Comparison of ENCODE assay signal across 14 cellular contexts in genomic region chr1:39151267-39151666, GRCh38. TPM values are rescaled to one million over a fixed set of nuclear protein-coding genes. Genes with fewer than 3 reads are reported as not detected.
A peak's percentile ranks its signal among the peaks of the same experiment; 100 is the strongest.
DNase-seq lines count a peak whose midpoint lies in the region; ATAC-seq and TF ChIP-seq lines count a peak whose summit lies in the region.
"Had no signal": no experiment of that assay in that cellular context is flagged by ENCODE, and none has a peak within 500 bp of the region (broad histone marks: within the 10 kb centered on the region; RNA-seq: fewer than 3 reads in every experiment).

No MANE protein-coding gene starts in this region.

- no peaks in the 10 kb centered on the region for H3K9me3 Mint-ChIP-seq in brain

- H3K4me3 Mint-ChIP-seq in brain, result no peak overlapping the region

- H3K27me3 ChIP-seq in HUES6 (ENCODE audit: control insufficient read depth, insufficient read depth, low read length) (no peaks in the 10 kb centered on the region), lower lobe of right lung (ENCODE audit: low read depth) (no peaks in the 10 kb centered on the region), upper lobe of right lung (no peaks in the 10 kb centered on the region)
- H3K27me3 ChIP-seq in effector memory CD4-positive, alpha-beta T cell (replicated peaks; ENCODE audit: control insufficient read depth, insufficient read depth, low read length, poor library complexity, severe bottlenecking), result no peaks in the 10 kb centered on the region

- peak overlapping the region in 3 of 5 experiments; percentile 4 to 48 (median 28) for H3K27ac Mint-ChIP-seq in brain

- no peak for ATAC-seq in lower lobe of right lung
- ATAC-seq in upper lobe of right lung, result no peak
- ATAC-seq in HG03108 (IDR thresholded peaks at IDR 0.05; ENCODE audit: unreplicated experiment), result no peak

- peaks cover 68% of the 10 kb centered on the region for H3K4me1 Mint-ChIP-seq in brain

- H3K27me3 Mint-ChIP-seq in brain, result no peaks in the 10 kb centered on the region

- peaks cover 9% of the 10 kb centered on the region for H3K36me3 ChIP-seq in HUES6 (ENCODE audit: control insufficient read depth, insufficient read depth, low read length)
- H3K36me3 ChIP-seq in lower lobe of right lung, result no peaks in the 10 kb centered on the region
- no peaks in the 10 kb centered on the region for H3K36me3 ChIP-seq in upper lobe of right lung
- no peaks in the 10 kb centered on the region for H3K36me3 ChIP-seq in effector memory CD4-positive, alpha-beta T cell (ENCODE audit: control insufficient read depth, insufficient read depth, low read length)
- H3K36me3 ChIP-seq: HAP-1 had no signal

- peaks cover 42% of the 10 kb centered on the region for H3K36me3 Mint-ChIP-seq in brain

- peaks cover 60% of the 10 kb centered on the region for H3K4me1 ChIP-seq in HUES6 (ENCODE audit: control insufficient read depth, insufficient read depth, low read length)
- H3K4me1 ChIP-seq in lower lobe of right lung, result peaks cover 76% of the 10 kb centered on the region
- H3K4me1 ChIP-seq in upper lobe of right lung, result peaks cover 84% of the 10 kb centered on the region
- no peaks in the 10 kb centered on the region for H3K4me1 ChIP-seq in effector memory CD4-positive, alpha-beta T cell (ENCODE audit: control insufficient read depth, insufficient read depth, low read length, poor library complexity, severe bottlenecking)
- H3K4me1 ChIP-seq: HAP-1 had no signal

- DNase-seq in lower lobe of right lung, result no peak
- DNase-seq in upper lobe of right lung, result no peak
- DNase-seq in NCI-H2196 (lab: John Stamatoyannopoulos, UW; ENCODE audit: unreplicated experiment), result no peak
- DNase-seq in effector memory CD4-positive, alpha-beta T cell, result no peak
- DNase-seq: C1 segment of cervical spinal cord, KG1, NCI-H1092 treated with DMSO at 0.1 percent for 48 hours, NCI-H187, NCI-H510A, SHP77 treated with DMSO at 0.1 percent for 48 hours had no signal

- H3K4me3 ChIP-seq in HUES6 (ENCODE audit: low read depth, low read length), result no peak overlapping the region
- no peak overlapping the region for H3K4me3 ChIP-seq in lower lobe of right lung
- no peak overlapping the region for H3K4me3 ChIP-seq in upper lobe of right lung
- no peak overlapping the region for H3K4me3 ChIP-seq in effector memory CD4-positive, alpha-beta T cell (ENCODE audit: insufficient read depth, low read depth, low read length, poor library complexity, severe bottlenecking)
- H3K4me3 ChIP-seq: HAP-1 had no signal

- no peak overlapping the region for H3K9ac ChIP-seq in HUES6 (ENCODE audit: low read length)

- peak overlapping the region; percentile 49; the same call in 1 of the 2 replicates for H3K27ac ChIP-seq in HUES6 (ENCODE audit: low read depth, low read length)
- peak overlapping the region; percentile 13 for H3K27ac ChIP-seq in lower lobe of right lung
- peak overlapping the region; percentile 37 for H3K27ac ChIP-seq in upper lobe of right lung
- H3K27ac ChIP-seq in effector memory CD4-positive, alpha-beta T cell (ENCODE audit: insufficient read depth, low read length, poor library complexity, severe bottlenecking), result no peak overlapping the region

- TF ChIP-seq CTCF in brain (conservative IDR thresholded peaks at IDR 0.05) (no peak), lower lobe of right lung (IDR thresholded peaks at IDR 0.05) (no peak), upper lobe of right lung (IDR thresholded peaks at IDR 0.05) (no peak)

- intact Hi-C loops in lower lobe of right lung (cut with DNase I), result no loop called here
- intact Hi-C loops in upper lobe of right lung (cut with DNase I), result no loop called here

- H3K9me3 ChIP-seq in HUES6 (ENCODE audit: control insufficient read depth, insufficient read depth, low read depth, low read length), result no peaks in the 10 kb centered on the region
- no peaks in the 10 kb centered on the region for H3K9me3 ChIP-seq in lower lobe of right lung
- no peaks in the 10 kb centered on the region for H3K9me3 ChIP-seq in upper lobe of right lung
- H3K9me3 ChIP-seq in effector memory CD4-positive, alpha-beta T cell (ENCODE audit: control insufficient read depth, low read length), result no peaks in the 10 kb centered on the region
- H3K9me3 ChIP-seq: HAP-1 had no signal

RNA-seq across cellular contexts. Expression of gene MACF1, which starts 53.2 kb away (rescaled TPM):
- polyA plus RNA-seq in brain (ENCODE audit: insufficient read depth, low read depth, low replicate concordance), result 79.3 TPM
- total RNA-seq in lower lobe of right lung (506 TPM), upper lobe of right lung (814 TPM)
